In genomic region chr1:179083031-179083345, GRCh38 we compare ENCODE assay signal across 8 cellular contexts. TPM values are rescaled to one million over a fixed set of nuclear protein-coding genes. Genes with fewer than 3 reads are reported as not detected.
DNase-seq lines count a peak whose midpoint lies in the region; ATAC-seq and TF ChIP-seq lines count a peak whose summit lies in the region.

No MANE protein-coding gene starts in this region.

- peak overlapping the region; percentile 97 for H3K4me3 ChIP-seq in Caco-2 (ENCODE audit: low read depth, low read length)
- peak overlapping the region; percentile 94 for H3K4me3 ChIP-seq in Karpas-422 (ENCODE audit: low read length)
- peak overlapping the region; percentile 91 for H3K4me3 ChIP-seq in adipocyte (ENCODE audit: low read length)

- H3K9me3 Mint-ChIP-seq in Caco-2 (ENCODE audit: unreplicated experiment) (no peaks in the 10 kb centered on the region), type B pancreatic cell (no peaks in the 10 kb centered on the region)

- H3K4me2 ChIP-seq in Karpas-422 (ENCODE audit: low read depth, low read length, poor library complexity, severe bottlenecking) = peak overlapping the region; percentile 92

- peaks cover 9% of the 10 kb centered on the region for H3K4me1 Mint-ChIP-seq in Caco-2 (ENCODE audit: low read depth, unreplicated experiment)
- H3K4me1 Mint-ChIP-seq in type B pancreatic cell (ENCODE audit: unreplicated experiment) = peaks cover 22% of the 10 kb centered on the region

- TSS peak; percentile 31 for BruUV-seq in Caco-2 (replicated peaks; lab: Mats Ljungman, UMichigan)

- intact Hi-C loops in Caco-2 (cut with micrococcal nuclease; ENCODE audit: unreplicated experiment) = loop anchor here (2.0 to 10.0 kb wide), 3 partner anchors 362 to 1411 kb away; no protein-coding TSS in a partner anchor

- H4K20me1 ChIP-seq in Karpas-422 (ENCODE audit: insufficient read depth, low read depth, low read length) = peaks cover 10% of the 10 kb centered on the region; the same call in 1 of the 2 replicates

- POLR2A ChIA-PET in Caco-2 (lab: Charles Lee) = interaction anchor here (1.6 kb wide), 1 partner anchor 211 kb away, joined by 4 read pairs; the partner anchor contains the start of gene SOAT1

- H3K9me2 ChIP-seq in Karpas-422 (replicated peaks; ENCODE audit: insufficient read depth, low read length) = no peaks in the 10 kb centered on the region

- H2AFZ ChIP-seq in Karpas-422 (ENCODE audit: low read length) = no peak overlapping the region

- H3K27ac ChIP-seq in Karpas-422 (ENCODE audit: low read length) = peak overlapping the region; percentile 91

- H3K27ac Mint-ChIP-seq in Caco-2 (ENCODE audit: unreplicated experiment) (peak overlapping the region; percentile 96), type B pancreatic cell (peak overlapping the region; percentile 87)

- DNase-seq in Caco-2 (no peak), Karpas-422 (peak; percentile 71), adipocyte (ENCODE audit: low read depth) (peak; percentile 55), kidney tubule cell (ENCODE audit: low spot score) (peak; percentile 50), type B pancreatic cell (ENCODE audit: extremely low spot score, unreplicated experiment) (no peak), globus pallidus (ENCODE audit: low spot score) (no peak)

- H3K4me1 ChIP-seq in Caco-2 = peaks cover 5% of the 10 kb centered on the region; the same call in 1 of the 2 replicates
- peaks cover 60% of the 10 kb centered on the region for H3K4me1 ChIP-seq in Karpas-422 (ENCODE audit: low read length)
- peaks cover 23% of the 10 kb centered on the region for H3K4me1 ChIP-seq in adipocyte (ENCODE audit: control insufficient read depth, insufficient read depth, low read length)

- no peaks in the 10 kb centered on the region for H3K27me3 Mint-ChIP-seq in Caco-2 (ENCODE audit: insufficient read depth, unreplicated experiment)
- no peaks in the 10 kb centered on the region for H3K27me3 Mint-ChIP-seq in type B pancreatic cell

- H3K9me3 ChIP-seq in Caco-2 = no peaks in the 10 kb centered on the region
- no peaks in the 10 kb centered on the region for H3K9me3 ChIP-seq in Karpas-422 (ENCODE audit: low read length)
- no peaks in the 10 kb centered on the region for H3K9me3 ChIP-seq in adipocyte (ENCODE audit: control insufficient read depth, low read length)

- no peak for ATAC-seq in HG03354 (IDR thresholded peaks at IDR 0.05; ENCODE audit: poor library complexity, severe bottlenecking, unreplicated experiment)
- ATAC-seq in HG02610 (IDR thresholded peaks at IDR 0.05; ENCODE audit: unreplicated experiment) = no peak

- H3K9ac ChIP-seq in Karpas-422 (ENCODE audit: low read length) (peak overlapping the region; percentile 99), adipocyte (ENCODE audit: low read length) (peak overlapping the region; percentile 96)

- H3K36me3 Mint-ChIP-seq in Caco-2 (ENCODE audit: insufficient read depth, unreplicated experiment) (peaks cover 25% of the 10 kb centered on the region), type B pancreatic cell (peaks cover 3% of the 10 kb centered on the region)

- no peaks in the 10 kb centered on the region for H3K27me3 ChIP-seq in Caco-2 (replicated peaks; ENCODE audit: control insufficient read depth, insufficient read depth, low read length)
- H3K27me3 ChIP-seq in Karpas-422 (ENCODE audit: low read length) = no peaks in the 10 kb centered on the region
- no peaks in the 10 kb centered on the region for H3K27me3 ChIP-seq in adipocyte (replicated peaks; ENCODE audit: control insufficient read depth, insufficient read depth, low read length)

- TF ChIP-seq CTCF in Caco-2 (IDR thresholded peaks at IDR 0.05; ENCODE audit: insufficient read depth in 1 of 2, low read depth in 1 of 2, low read length in 1 of 2, severe bottlenecking in 1 of 2, unreplicated experiment in 1 of 2) (no peak), type B pancreatic cell (conservative IDR thresholded peaks at IDR 0.05) (no peak)

- H3K4me3 Mint-ChIP-seq in Caco-2 (ENCODE audit: unreplicated experiment) = peak overlapping the region; percentile 98
- H3K4me3 Mint-ChIP-seq in type B pancreatic cell = peak overlapping the region; percentile 97

- H3K79me2 ChIP-seq in Karpas-422 (ENCODE audit: low read length) = peaks cover 46% of the 10 kb centered on the region

- H3K36me3 ChIP-seq in Caco-2 (ENCODE audit: control insufficient read depth, insufficient read depth, low read length) = no peaks in the 10 kb centered on the region; the same call in 1 of the 2 replicates
- H3K36me3 ChIP-seq in Karpas-422 (ENCODE audit: insufficient read depth, low read length) = peaks cover 16% of the 10 kb centered on the region
- H3K36me3 ChIP-seq in adipocyte (ENCODE audit: control insufficient read depth, insufficient read depth, low read length, severe bottlenecking) = peaks cover 11% of the 10 kb centered on the region

- CTCF ChIA-PET in Caco-2 (lab: Charles Lee) = interaction anchor here (0.9 to 1.0 kb wide), 2 partner anchors 38 to 211 kb away, joined by 3 read pairs; partner anchors contain the start of gene SOAT1

RNA-seq across cellular contexts. Expression of gene TOR3A, which starts 1.1 kb away (rescaled TPM):
- total RNA-seq in Caco-2 (2022) (25.0 and 25.2 TPM in 2 replicates), type B pancreatic cell (ENCODE audit: low replicate concordance) (21.7 and 23.2 TPM in 2 replicates)
- 83.1 and 130 TPM in 2 replicates for total RNA-seq in Karpas-422 (2014; rRNA removed; shearing (Covaris generic); ENCODE audit: low replicate concordance)

RNA-seq across cellular contexts. Expression of gene FAM20B, which starts 57.3 kb away (rescaled TPM):
- total RNA-seq in Caco-2 (2022) (24.5 and 26.1 TPM in 2 replicates), type B pancreatic cell (ENCODE audit: low replicate concordance) (40.1 and 41.0 TPM in 2 replicates)
- total RNA-seq in Karpas-422 (2014; rRNA removed; shearing (Covaris generic); ENCODE audit: low replicate concordance) = 23.2 and 30.0 TPM in 2 replicates

Comparison
In these comparisons a context has a peak if more than half of its experiments do, and no peak if none do; other contexts are left out.
1. DNase-seq: peak in Karpas-422 (single experiment), adipocyte (single experiment) and kidney tubule cell (single experiment); none in Caco-2 (0 of 2), type B pancreatic cell (single experiment) and globus pallidus (single experiment).
2. Peak in every context shown above with its lines, with median percentiles within 50 percentile points of each other: H3K4me3 ChIP-seq.